ENCODE assay signal across 13 cellular contexts in the genomic region with DNA sequence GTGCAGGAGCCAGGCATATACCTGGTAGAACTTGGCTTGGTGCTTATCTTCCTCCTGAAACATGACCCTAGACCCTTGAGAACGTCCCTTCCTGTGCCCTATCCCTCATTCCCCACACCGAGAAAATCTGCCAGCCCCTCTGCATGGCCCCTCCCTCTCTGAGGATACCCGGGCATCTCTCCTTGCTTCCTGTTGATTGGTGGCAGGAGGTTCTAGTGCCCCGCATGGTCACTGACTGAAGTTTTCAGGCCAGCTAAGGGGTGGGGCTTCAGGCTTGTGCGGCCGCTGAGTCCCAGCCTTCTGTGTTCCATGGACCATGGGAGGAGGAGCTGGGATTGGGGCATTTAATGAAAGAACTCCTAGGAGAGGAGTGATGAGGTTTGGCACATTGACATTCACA. TPM values are rescaled to one million over a fixed set of nuclear protein-coding genes. Genes with fewer than 3 reads are reported as not detected.
DNase-seq lines count a peak whose midpoint lies in the region; ATAC-seq, FAIRE-seq and TF ChIP-seq lines count a peak whose summit lies in the region.
"Had no signal": no experiment of that assay in that cellular context is flagged by ENCODE, and none has a peak within 500 bp of the region (broad histone marks: within the 10 kb centered on the region; RNA-seq: fewer than 3 reads in every experiment).

No MANE protein-coding gene starts in this region.

- no peak overlapping the region for H3K27ac Mint-ChIP-seq in natural killer cell treated with Interleukin-12 subunit alpha and Interleukin-12 subunit beta and Interleukin-15 and Interleukin-18, amount 100 ng/mL, for 72 hours
- H3K27ac Mint-ChIP-seq: activated T-helper 2 cell treated with anti-CD3 and anti-CD28 coated beads, Interferon-gamma antibody, Interleukin-2, Interleukin-4, amounts not matched to agents 10 μg/mL and 5 μg/mL and 100 μg/mL, durations not matched to agents 14 hours and 24 hours and 36 hours; natural killer cell had no signal

- H3K4me1 ChIP-seq in mesenchymal stem cell (ENCODE audit: control insufficient read depth, insufficient read depth, low read depth, low read length) (peaks cover 12% of the 10 kb centered on the region), uterus (peaks cover 0 to 12% of the 10 kb centered on the region in 2 donors)

- H3K9me3 Mint-ChIP-seq in natural killer cell treated with Interleukin-12 subunit alpha and Interleukin-12 subunit beta and Interleukin-15 and Interleukin-18, amount 100 ng/mL, for 72 hours, result no peaks in the 10 kb centered on the region
- H3K9me3 Mint-ChIP-seq: activated T-helper 2 cell treated with anti-CD3 and anti-CD28 coated beads, Interferon-gamma antibody, Interleukin-2, Interleukin-4, amounts not matched to agents 10 μg/mL and 5 μg/mL and 100 μg/mL, durations not matched to agents 14 hours and 24 hours and 36 hours; natural killer cell had no signal

- H3K4me1 Mint-ChIP-seq in natural killer cell treated with Interleukin-12 subunit alpha and Interleukin-12 subunit beta and Interleukin-15 and Interleukin-18, amount 100 ng/mL, for 72 hours (ENCODE audit: low read depth in 2 of 2), result peaks cover 9 to 12% of the 10 kb centered on the region in 2 donors

- no peak for ATAC-seq in natural killer cell treated with Interleukin-12 subunit alpha and Interleukin-12 subunit beta and Interleukin-15 and Interleukin-18, amount 100 ng/mL, for 72 hours
- ATAC-seq: natural killer cell had no signal

- no peak overlapping the region for H2BK5ac ChIP-seq in mesenchymal stem cell (ENCODE audit: low read depth, low read length, poor library complexity, severe bottlenecking)

- peak; percentile 71 for DNase-seq in AG20443 (ENCODE audit: low spot score)
- peak; percentile 91 for DNase-seq in H7
- peak in 1 of 2 donors; percentile 12 for DNase-seq in cardiac fibroblast (ENCODE audit: low read depth in 2 of 2)
- peak; percentile 32 for DNase-seq in mesenchymal stem cell
- no peak for DNase-seq in SW 1271 (lab: John Stamatoyannopoulos, UW)
- no peak for DNase-seq in natural killer cell treated with Interleukin-12 subunit alpha and Interleukin-12 subunit beta and Interleukin-15 and Interleukin-18, amount 100 ng/mL, for 72 hours (ENCODE audit: low spot score)
- no peak for DNase-seq in GM12892 (ENCODE audit: insufficient read length)
- no peak for DNase-seq in uterus
- DNase-seq: activated CD4-positive, alpha-beta T cell treated with anti-CD3 and anti-CD28 coated beads, Interleukin-2, amount 50 U/mL, for 4 hours; natural killer cell had no signal

- H2BK15ac ChIP-seq in mesenchymal stem cell (ENCODE audit: low read depth, poor library complexity, severe bottlenecking), result no peak overlapping the region

- no peak overlapping the region for H4K91ac ChIP-seq in mesenchymal stem cell (ENCODE audit: low read length)

- no peak overlapping the region for H3K4me2 ChIP-seq in mesenchymal stem cell (ENCODE audit: low read length, poor library complexity, severe bottlenecking)

- H3K4ac ChIP-seq in mesenchymal stem cell (ENCODE audit: low read depth in 1 of 2, low read length in 2 of 2), result no peak overlapping the region

- no peak overlapping the region for H4K8ac ChIP-seq in mesenchymal stem cell (ENCODE audit: low read length)

- no peak overlapping the region for H3K23ac ChIP-seq in mesenchymal stem cell (ENCODE audit: low read length in 2 of 2)

- no peak overlapping the region for H3K4me3 Mint-ChIP-seq in natural killer cell treated with Interleukin-12 subunit alpha and Interleukin-12 subunit beta and Interleukin-15 and Interleukin-18, amount 100 ng/mL, for 72 hours
- H3K4me3 Mint-ChIP-seq: natural killer cell had no signal

- H3K27me3 Mint-ChIP-seq in natural killer cell treated with Interleukin-12 subunit alpha and Interleukin-12 subunit beta and Interleukin-15 and Interleukin-18, amount 100 ng/mL, for 72 hours, result peaks cover 13 to 17% of the 10 kb centered on the region in 2 donors

- H3K27me3 ChIP-seq in H7 (ENCODE audit: control insufficient read depth, insufficient read depth, low read length) (peaks cover 40% of the 10 kb centered on the region), mesenchymal stem cell (ENCODE audit: control insufficient read depth in 1 of 2, insufficient read depth in 1 of 2, low read length in 2 of 2) (peaks cover 0 to 64% of the 10 kb centered on the region in 2 experiments), uterus (no peaks in the 10 kb centered on the region)

- no peaks in the 10 kb centered on the region for H3K9me3 ChIP-seq in mesenchymal stem cell (ENCODE audit: control insufficient read depth, low read length)
- H3K9me3 ChIP-seq in uterus, result no peaks in the 10 kb centered on the region

- intact Hi-C loops in uterus (cut with DNase I; ENCODE audit: low total_unique reads), result no loop called here

- H3K27ac ChIP-seq in mesenchymal stem cell (ENCODE audit: low read length, poor library complexity, severe bottlenecking) (no peak overlapping the region), uterus (no peak overlapping the region)
- H3K27ac ChIP-seq: skin epidermis had no signal

- no peak overlapping the region for H2AFZ ChIP-seq in mesenchymal stem cell (ENCODE audit: low read depth, low read length)

- no peak overlapping the region for H2AK5ac ChIP-seq in mesenchymal stem cell (ENCODE audit: low read length, severe bottlenecking)

- H3K18ac ChIP-seq in mesenchymal stem cell (ENCODE audit: low read depth in 1 of 2, low read length in 2 of 2), result no peak overlapping the region

- TF ChIP-seq CTCF in cardiac fibroblast (IDR thresholded peaks at IDR 0.05; ENCODE audit: low read depth, low read length), result peak; percentile 6
- TF ChIP-seq CTCF in uterus (IDR thresholded peaks at IDR 0.05), result no peak

- no peak overlapping the region for H3K9ac ChIP-seq in mesenchymal stem cell (ENCODE audit: low read length)

- H3K4me3 ChIP-seq in H7 (ENCODE audit: insufficient read depth, low read depth, low read length), result no peak overlapping the region
- H3K4me3 ChIP-seq in cardiac fibroblast (replicated peaks in 1 of 2; ENCODE audit: low read depth in 2 of 2, low read length in 2 of 2), result no peak overlapping the region
- H3K4me3 ChIP-seq in mesenchymal stem cell (ENCODE audit: insufficient read depth in 1 of 2, low read depth in 1 of 2, low read length in 2 of 2), result no peak overlapping the region
- no peak overlapping the region for H3K4me3 ChIP-seq in uterus
- H3K4me3 ChIP-seq: skin epidermis had no signal

- peaks cover 15% of the 10 kb centered on the region for H3K79me1 ChIP-seq in mesenchymal stem cell (replicated peaks; ENCODE audit: low read length, poor library complexity, severe bottlenecking)

- FAIRE-seq in GM12892 (lab: Jason Lieb, UNC), result no peak
- FAIRE-seq: RCC 7860 had no signal

- no peak overlapping the region for H2BK12ac ChIP-seq in mesenchymal stem cell (ENCODE audit: low read length in 2 of 2)

- 6% methylated on average over 4 of the region's 6 CpGs for WGBS in mesenchymal stem cell

- TF ChIP-seq POLR2A in GM12892 (IDR thresholded peaks at IDR 0.05; ENCODE audit: low read depth, low read length), result no peak
- no peak for TF ChIP-seq POLR2A in uterus (IDR thresholded peaks at IDR 0.05)

- H3K36me3 ChIP-seq in H7 (replicated peaks; ENCODE audit: control insufficient read depth, insufficient read depth, low read length), result no peaks in the 10 kb centered on the region
- no peaks in the 10 kb centered on the region for H3K36me3 ChIP-seq in mesenchymal stem cell (ENCODE audit: control insufficient read depth in 1 of 2, insufficient read depth in 2 of 2, low read depth in 1 of 2, low read length in 2 of 2)
- H3K36me3 ChIP-seq in uterus, result no peaks in the 10 kb centered on the region

- no peak overlapping the region for H3K14ac ChIP-seq in mesenchymal stem cell (ENCODE audit: low read length in 2 of 2)

- no peaks in the 10 kb centered on the region for H3K36me3 Mint-ChIP-seq in natural killer cell treated with Interleukin-12 subunit alpha and Interleukin-12 subunit beta and Interleukin-15 and Interleukin-18, amount 100 ng/mL, for 72 hours
- H3K36me3 Mint-ChIP-seq: natural killer cell had no signal

- H2BK120ac ChIP-seq in mesenchymal stem cell (ENCODE audit: low read depth, low read length), result no peak overlapping the region

RNA-seq across cellular contexts. Expression of a gene that starts 22.8 kb away (rescaled TPM):
- total RNA-seq in H7 (2014; rRNA removed; shearing (Covaris generic)), result 0.48 and 1.0 TPM in 2 replicates
- polyA plus RNA-seq in mesenchymal stem cell (2013, experiment 1 of 2), result 0.98 TPM
- 1.0 TPM for polyA plus RNA-seq in mesenchymal stem cell (2013, experiment 2 of 2)
- total RNA-seq in natural killer cell treated with Interleukin-12 subunit alpha and Interleukin-12 subunit beta and Interleukin-15 and Interleukin-18, amount 100 ng/mL, for 72 hours, result 1 to 10 TPM; 2.6 to 3.1 TPM
- polyA plus RNA-seq in GM12892 (2012; ENCODE audit: missing spikeins), result 1.3 TPM
- total RNA-seq in uterus, result 10 to 100 TPM; 17.8 to 33.5 (median 31.2) TPM

RNA-seq across cellular contexts. Expression of a gene that starts 26.5 kb away (rescaled TPM):
- total RNA-seq in H7 (2014; rRNA removed; shearing (Covaris generic)), result 55.5 and 61.1 TPM in 2 replicates
- 40.5 TPM for polyA plus RNA-seq in mesenchymal stem cell (2013, experiment 1 of 2)
- 40.9 TPM for polyA plus RNA-seq in mesenchymal stem cell (2013, experiment 2 of 2)
- total RNA-seq in natural killer cell treated with Interleukin-12 subunit alpha and Interleukin-12 subunit beta and Interleukin-15 and Interleukin-18, amount 100 ng/mL, for 72 hours, result 10 to 100 TPM; 11.7 to 14.8 TPM
- polyA plus RNA-seq in GM12892 (2012; ENCODE audit: missing spikeins), result 71.3 TPM
- 10 to 100 TPM in 3 of 4 donors, 1 to 10 TPM in 1; 4.4 to 76.8 (median 45.3) TPM for total RNA-seq in uterus

RNA-seq across cellular contexts. Expression of a gene that starts 34.6 kb away (rescaled TPM):
- total RNA-seq in H7 (2014; rRNA removed; shearing (Covaris generic)), result 5.9 and 7.2 TPM in 2 replicates
- polyA plus RNA-seq in mesenchymal stem cell (2013, experiment 1 of 2), result 4.3 TPM
- 4.3 TPM for polyA plus RNA-seq in mesenchymal stem cell (2013, experiment 2 of 2)
- 10 to 100 TPM; 11.1 to 14.0 TPM for total RNA-seq in natural killer cell treated with Interleukin-12 subunit alpha and Interleukin-12 subunit beta and Interleukin-15 and Interleukin-18, amount 100 ng/mL, for 72 hours
- 4.2 TPM for polyA plus RNA-seq in GM12892 (2012; ENCODE audit: missing spikeins)
- total RNA-seq in uterus, result 10 to 100 TPM; 16.1 to 48.9 (median 22.2) TPM

Comparison
In these comparisons a context has a peak if more than half of its experiments do, and no peak if none do; other contexts are left out.
1. DNase-seq: peak in AG20443 (single experiment), H7 (single experiment) and mesenchymal stem cell (single experiment); none in SW 1271 (0 of 2), natural killer cell treated with Interleukin-12 subunit alpha and Interleukin-12 subunit beta and Interleukin-15 and Interleukin-18, amount 100 ng/mL, for 72 hours (single experiment), GM12892 (single experiment) and uterus (0 of 2).